ENCODE assay signal across 19 cellular contexts in the genomic region with DNA sequence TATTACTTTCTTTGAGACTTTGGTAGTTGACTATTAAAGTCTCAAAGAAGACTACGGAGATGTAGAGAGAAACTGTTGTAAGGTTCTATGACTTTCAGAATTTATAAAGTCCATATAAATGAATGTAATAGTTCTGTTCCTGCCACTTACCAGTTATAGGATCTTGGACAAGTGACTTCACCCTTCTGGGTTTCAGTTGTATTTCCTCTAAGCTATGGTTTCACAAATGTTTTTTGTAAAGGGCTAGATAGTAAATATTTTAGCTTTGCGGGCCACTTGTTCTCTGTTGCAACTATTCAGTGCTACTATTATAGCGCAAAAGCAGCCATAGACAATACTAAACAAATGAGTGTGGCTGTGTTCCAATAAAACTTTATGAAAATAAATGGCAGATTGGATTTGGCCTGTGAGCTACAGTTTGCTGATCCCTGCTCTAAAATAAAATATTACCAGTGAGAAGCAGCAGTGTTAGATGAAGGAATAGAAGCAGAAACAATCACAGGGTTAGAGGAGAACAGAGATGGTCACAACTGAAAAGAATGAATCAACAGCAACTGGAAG. TPM values are rescaled to one million over a fixed set of nuclear protein-coding genes. Genes with fewer than 3 reads are reported as not detected.
DNase-seq lines count a peak whose midpoint lies in the region; ATAC-seq and TF ChIP-seq lines count a peak whose summit lies in the region.
"Had no signal": no experiment of that assay in that cellular context is flagged by ENCODE, and none has a peak within 500 bp of the region (broad histone marks: within the 10 kb centered on the region; RNA-seq: fewer than 3 reads in every experiment).

No MANE protein-coding gene starts in this region.

- no peaks in the 10 kb centered on the region for H3K9me3 Mint-ChIP-seq in activated T-cell treated with anti-CD3 and anti-CD28 coated beads, Interleukin-2, amount 50 U/mL, for 24 hours
- no peaks in the 10 kb centered on the region for H3K9me3 Mint-ChIP-seq in endothelial cell (ENCODE audit: unreplicated experiment)
- H3K9me3 Mint-ChIP-seq: CD8-positive, alpha-beta T cell had no signal

- H3K27ac Mint-ChIP-seq in activated T-cell treated with anti-CD3 and anti-CD28 coated beads, Interleukin-2, amount 50 U/mL, for 24 hours, result peak overlapping the region; percentile 73
- H3K27ac Mint-ChIP-seq in endothelial cell (ENCODE audit: unreplicated experiment), result no peak overlapping the region
- H3K27ac Mint-ChIP-seq: CD8-positive, alpha-beta T cell had no signal

- TF ChIP-seq CTCF in endothelial cell (IDR thresholded peaks at IDR 0.05; ENCODE audit: unreplicated experiment), result no peak

- no peak for DNase-seq in activated T-cell treated with anti-CD3 and anti-CD28 coated beads, Interleukin-2, amount 50 U/mL, for 24 hours
- DNase-seq in activated T-cell treated with anti-CD3 and anti-CD28 coated beads for 4 hours (no peak), CD1c-positive myeloid dendritic cell (ENCODE audit: extremely low spot score) (peak; percentile 20), MV-4-11 (lab: John Stamatoyannopoulos, UW) (peak; percentile 68), endothelial cell (ENCODE audit: low spot score) (no peak)
- DNase-seq: CD8-positive, alpha-beta T cell; DMS53; EL; H7; NCI-H1417 treated with DMSO at 0.1 percent for 48 hours; NCI-H187 treated with DMSO at 0.1 percent for 48 hours; NCI-H226; NCI-H524 treated with DMSO at 0.1 percent for 48 hours; PC-9 had no signal

- H3K4me3 Mint-ChIP-seq in activated T-cell treated with anti-CD3 and anti-CD28 coated beads, Interleukin-2, amount 50 U/mL, for 24 hours, result no peak overlapping the region
- H3K4me3 Mint-ChIP-seq in endothelial cell (ENCODE audit: unreplicated experiment), result peak overlapping the region; percentile 57
- H3K4me3 Mint-ChIP-seq: CD8-positive, alpha-beta T cell had no signal

- peaks cover 83% of the 10 kb centered on the region for H3K36me3 Mint-ChIP-seq in activated T-cell treated with anti-CD3 and anti-CD28 coated beads, Interleukin-2, amount 50 U/mL, for 24 hours (ENCODE audit: low read depth)
- peaks cover 27% of the 10 kb centered on the region for H3K36me3 Mint-ChIP-seq in endothelial cell (ENCODE audit: low read depth, unreplicated experiment)

- H3K4me1 Mint-ChIP-seq in activated T-cell treated with anti-CD3 and anti-CD28 coated beads, Interleukin-2, amount 50 U/mL, for 24 hours (ENCODE audit: low read depth), result peaks cover 39% of the 10 kb centered on the region
- H3K4me1 Mint-ChIP-seq in endothelial cell (ENCODE audit: unreplicated experiment), result no peaks in the 10 kb centered on the region

- no peaks in the 10 kb centered on the region for H3K27me3 Mint-ChIP-seq in activated T-cell treated with anti-CD3 and anti-CD28 coated beads, Interleukin-2, amount 50 U/mL, for 24 hours
- no peaks in the 10 kb centered on the region for H3K27me3 Mint-ChIP-seq in endothelial cell (ENCODE audit: unreplicated experiment)

- ATAC-seq in HG02981 (IDR thresholded peaks at IDR 0.05; ENCODE audit: unreplicated experiment), result no peak
- ATAC-seq in HG03460 (IDR thresholded peaks at IDR 0.05; ENCODE audit: unreplicated experiment), result no peak
- ATAC-seq: CD8-positive, alpha-beta T cell had no signal

RNA-seq across cellular contexts. Expression of gene ZMPSTE24, which starts 14.7 kb away (rescaled TPM):
- total RNA-seq in endothelial cell (ENCODE audit: unreplicated experiment), result 32.9 TPM

RNA-seq across cellular contexts. Expression of gene TMCO2, which starts 25.0 kb away (rescaled TPM):
- 0.54 TPM for total RNA-seq in endothelial cell (ENCODE audit: unreplicated experiment)
- total RNA-seq: A673; CD8-positive, alpha-beta T cell; HT-29; M059J; PC-9 had no signal

RNA-seq across cellular contexts. Expression of gene COL9A2, which starts 44.4 kb away (rescaled TPM):
- 5.4 TPM for total RNA-seq in endothelial cell (ENCODE audit: unreplicated experiment)

Comparison
In these comparisons a context has a peak if more than half of its experiments do, and no peak if none do; other contexts are left out.
1. DNase-seq: peak in CD1c-positive myeloid dendritic cell (single experiment) and MV-4-11 (single experiment); none in activated T-cell treated with anti-CD3 and anti-CD28 coated beads, Interleukin-2, amount 50 U/mL, for 24 hours (single experiment), activated T-cell treated with anti-CD3 and anti-CD28 coated beads for 4 hours (single experiment) and endothelial cell (single experiment).